9 cellular contexts compared by ENCODE assay signal in the genomic region with DNA sequence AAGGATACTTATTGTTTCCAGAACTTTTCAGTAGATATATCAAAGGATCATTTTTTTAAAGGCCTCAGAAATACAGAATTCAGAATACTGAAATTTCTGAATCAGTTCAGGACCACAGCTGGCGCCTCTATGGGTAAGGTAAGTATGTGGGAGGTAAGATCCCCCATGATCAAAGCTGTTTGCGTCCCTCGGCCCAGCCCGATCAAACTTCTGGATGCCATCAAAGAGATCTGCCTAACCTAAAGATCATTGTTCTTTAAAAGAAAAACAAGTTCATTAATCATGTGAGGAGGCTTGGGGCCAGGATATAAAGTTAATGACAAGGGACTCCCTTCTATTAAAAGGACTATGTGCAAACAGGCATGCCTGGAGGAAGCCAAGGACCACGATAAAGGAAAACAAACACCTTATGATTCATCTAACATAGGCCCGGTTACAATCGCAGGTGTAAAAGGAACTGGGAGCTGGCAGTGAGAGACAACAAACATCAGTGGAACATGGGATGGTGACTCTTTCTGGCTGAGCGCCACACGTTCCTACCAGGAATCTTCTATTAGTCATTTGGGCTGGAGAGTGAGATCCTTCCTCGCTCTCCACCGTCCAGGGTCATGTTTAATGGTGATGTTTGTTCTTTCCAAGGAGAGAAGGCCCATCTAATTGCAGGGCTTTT. TPM values are rescaled to one million over a fixed set of nuclear protein-coding genes. Genes with fewer than 3 reads are reported as not detected.
DNase-seq lines count a peak whose midpoint lies in the region; ATAC-seq and TF ChIP-seq lines count a peak whose summit lies in the region.
"Had no signal": no experiment of that assay in that cellular context is flagged by ENCODE, and none has a peak within 500 bp of the region (broad histone marks: within the 10 kb centered on the region; RNA-seq: fewer than 3 reads in every experiment).

No MANE protein-coding gene starts in this region.

- H3K4me3 ChIP-seq in transverse colon, result no peak overlapping the region
- no peak overlapping the region for H3K4me3 ChIP-seq in CD4-positive, alpha-beta memory T cell (ENCODE audit: low read length in 2 of 2)

- peaks cover 6 to 23% (median 10%) of the 10 kb centered on the region in 4 donors for H3K4me1 Mint-ChIP-seq in CD4-positive, alpha-beta memory T cell

- no peak for ATAC-seq in GM18867 (IDR thresholded peaks at IDR 0.05; ENCODE audit: unreplicated experiment)

- no peak overlapping the region for H3K27ac Mint-ChIP-seq in CD4-positive, alpha-beta memory T cell

- H3K27me3 ChIP-seq in transverse colon, result no peaks in the 10 kb centered on the region
- H3K27me3 ChIP-seq in CD4-positive, alpha-beta memory T cell (ENCODE audit: insufficient read depth, low read length), result peaks cover 12% of the 10 kb centered on the region

- no peak for TF ChIP-seq POLR2A in transverse colon (IDR thresholded peaks at IDR 0.05)

- 50 to 75% methylated on average over 4 to 11 of the region's 11 CpGs for WGBS in transverse colon (ENCODE audit: low coverage in 1 of 2), 2 donors

- H3K4me3 Mint-ChIP-seq in CD4-positive, alpha-beta memory T cell, result peak overlapping the region in 1 of 8 donors; percentile 36

- no peaks in the 10 kb centered on the region for H3K9me3 Mint-ChIP-seq in CD4-positive, alpha-beta memory T cell

- H3K27ac ChIP-seq in VCaP (peak overlapping the region; percentile 94), transverse colon (peak overlapping the region; percentile 44 to 60 (median 53))
- H3K27ac ChIP-seq in CD4-positive, alpha-beta memory T cell (ENCODE audit: low read depth, low read length), result no peak overlapping the region

- no peak for TF ChIP-seq CTCF in VCaP (conservative IDR thresholded peaks at IDR 0.05)
- TF ChIP-seq CTCF in transverse colon (IDR thresholded peaks at IDR 0.05), result no peak

- no peak for TF ChIP-seq EP300 in transverse colon (IDR thresholded peaks at IDR 0.05; ENCODE audit: low read depth)

- no peaks in the 10 kb centered on the region for H3K36me3 Mint-ChIP-seq in CD4-positive, alpha-beta memory T cell

- in situ Hi-C loops in transverse colon (cut with MboI; ENCODE audit: low pct_ligation_motif_present in 1 of 4, low pct_unique_long_range_greater_than_20kb in 1 of 4, low sequenced_read_pairs in 3 of 4), result loop anchor here in 1 of 4 donors (25.0 kb wide), 1 partner anchor 297 kb away; no protein-coding TSS in a partner anchor

- DNase-seq in NCI-H510A treated with DMSO at 0.1 percent for 48 hours (lab: John Stamatoyannopoulos, UW) (peak; percentile 44), NCI-H510A (lab: John Stamatoyannopoulos, UW) (no peak), islet precursor cell (peak; percentile 46), transverse colon (peak; percentile 63)
- no peak for DNase-seq in CD4-positive, alpha-beta memory T cell
- no peak for DNase-seq in activated CD8-positive, alpha-beta memory T cell treated with anti-CD3 and anti-CD28 coated beads, Interleukin-2, amount 50 U/mL, for 4 hours
- DNase-seq: activated T-cell treated with anti-CD3 and anti-CD28 coated beads, Interleukin-2, amount 50 U/mL, for 48 hours had no signal

- H3K27me3 Mint-ChIP-seq in CD4-positive, alpha-beta memory T cell, result peaks cover 32 to 39% of the 10 kb centered on the region in 2 donors

- POLR2A ChIA-PET in CD4-positive, alpha-beta memory T cell (lab: Charles Lee; ENCODE audit: partially characterized antibody), result no interaction called here

- CTCF ChIA-PET in CD4-positive, alpha-beta memory T cell (lab: Charles Lee; ENCODE audit: partially characterized antibody), result no interaction called here

- H3K36me3 ChIP-seq in transverse colon, result no peaks in the 10 kb centered on the region
- H3K36me3 ChIP-seq in CD4-positive, alpha-beta memory T cell (ENCODE audit: insufficient read depth, low read length), result no peaks in the 10 kb centered on the region

- H3K9me3 ChIP-seq in transverse colon, result no peaks in the 10 kb centered on the region
- H3K9me3 ChIP-seq in CD4-positive, alpha-beta memory T cell (ENCODE audit: control insufficient read depth in 1 of 2, low read length in 2 of 2), result no peaks in the 10 kb centered on the region

- intact Hi-C loops in transverse colon (cut with DNase I; ENCODE audit: low total_unique reads), result loop anchor here (10.0 kb wide), 1 partner anchor 90 kb away; no protein-coding TSS in a partner anchor
- intact Hi-C loops in CD4-positive, alpha-beta memory T cell (cut with micrococcal nuclease), result no loop called here

- H3K4me1 ChIP-seq in transverse colon, result peaks cover 6 to 30% (median 11%) of the 10 kb centered on the region in 4 donors
- peaks cover 9% of the 10 kb centered on the region for H3K4me1 ChIP-seq in CD4-positive, alpha-beta memory T cell (ENCODE audit: insufficient read depth, low read length)

RNA-seq across cellular contexts. Expression of gene BACE2, which starts 2.8 kb away (rescaled TPM):
- total RNA-seq in transverse colon, result 10 to 100 TPM; 28.4 to 52.5 (median 43.9) TPM
- total RNA-seq in CD4-positive, alpha-beta memory T cell, result not detected
- polyA plus RNA-seq in CD4-positive, alpha-beta memory T cell, result under 1 TPM; 0.10 to 0.52 TPM

Comparison
In these comparisons a context has a peak if more than half of its experiments do, and no peak if none do; other contexts are left out.
1. DNase-seq: peak in NCI-H510A treated with DMSO at 0.1 percent for 48 hours (single experiment), islet precursor cell (single experiment) and transverse colon (single experiment); none in NCI-H510A (single experiment), CD4-positive, alpha-beta memory T cell (0 of 5) and activated CD8-positive, alpha-beta memory T cell treated with anti-CD3 and anti-CD28 coated beads, Interleukin-2, amount 50 U/mL, for 4 hours (single experiment).
2. RNA of gene BACE2, which starts 2.8 kb away (total RNA-seq): 28.4 to 52.5 TPM in transverse colon; not detected in CD4-positive, alpha-beta memory T cell; every median in the first group is over 10 times any median in the second.